ENCODE assay signal across 9 cellular contexts in genomic region chr16:31476305-31477219, GRCh38. TPM values are rescaled to one million over a fixed set of nuclear protein-coding genes. Genes with fewer than 3 reads are reported as not detected.
DNase-seq lines count a peak whose midpoint lies in the region; ATAC-seq and TF ChIP-seq lines count a peak whose summit lies in the region.
"Had no signal": no experiment of that assay in that cellular context is flagged by ENCODE, and none has a peak within 500 bp of the region (broad histone marks: within the 10 kb centered on the region; RNA-seq: fewer than 3 reads in every experiment).

No MANE protein-coding gene starts in this region.

- POLR2A ChIA-PET in WTC11 (lab: Charles Lee), result interaction anchor here (0.5 to 2.1 kb wide), 7 partner anchors 10 to 422 kb away, joined by 4 to 10 read pairs (median 5); partner anchors contain the start of gene ARMC5
- POLR2A ChIA-PET in HEK293T (lab: Yijun Ruan, JAX), result no interaction called here

- no peaks in the 10 kb centered on the region for H3K36me3 Mint-ChIP-seq in WTC11
- peaks cover 5% of the 10 kb centered on the region for H3K36me3 Mint-ChIP-seq in central memory CD8-positive, alpha-beta T cell (ENCODE audit: insufficient read depth)

- 0 out of 2 replicates have a peak, but pooled peaks cover 5% of the 10 kb centered on the region for H3K9me3 Mint-ChIP-seq in WTC11
- no peaks in the 10 kb centered on the region for H3K9me3 Mint-ChIP-seq in central memory CD8-positive, alpha-beta T cell

- DNase-seq in WTC11 (ENCODE audit: low spot score) (peak; percentile 86), mucosa of gallbladder (ENCODE audit: low spot score) (peak; percentile 72), foreskin melanocyte (no peak), HEK293T (ENCODE audit: extremely low spot score) (no peak)
- peak; percentile 51 to 52 for DNase-seq in central memory CD8-positive, alpha-beta T cell (ENCODE audit: low spot score in 2 of 2)
- DNase-seq in stimulated activated CD8-positive, alpha-beta memory T cell treated with anti-CD3 and anti-CD28 coated beads, Interleukin-7, amount 100 ng/mL, for 4 hours (ENCODE audit: low read depth in 2 of 2), result peak; percentile 80 to 84

- ATAC-seq in GM18505 (IDR thresholded peaks at IDR 0.05; ENCODE audit: unreplicated experiment) (peak; percentile 62), HG03175 (IDR thresholded peaks at IDR 0.05; ENCODE audit: unreplicated experiment) (peak; percentile 37), WTC11 (peak; percentile 61)
- ATAC-seq in central memory CD8-positive, alpha-beta T cell (replicated peaks; ENCODE audit: extremely low read depth, poor library complexity, severe bottlenecking), result peak; percentile 79

- TF ChIP-seq POLR2A in GM18505 (IDR thresholded peaks at IDR 0.05; ENCODE audit: borderline replicate concordance, extremely low read depth, insufficient read depth, insufficient read length), result no peak

- H3K27me3 Mint-ChIP-seq in WTC11 (ENCODE audit: low read depth), result peaks cover 88% of the 10 kb centered on the region
- peaks cover 16% of the 10 kb centered on the region for H3K27me3 Mint-ChIP-seq in central memory CD8-positive, alpha-beta T cell

- no peak for TF ChIP-seq CTCF in WTC11 (IDR thresholded peaks at IDR 0.05)

- H3K27ac Mint-ChIP-seq in WTC11, result no peak overlapping the region
- H3K27ac Mint-ChIP-seq in central memory CD8-positive, alpha-beta T cell (ENCODE audit: low read depth), result no peak overlapping the region

- H3K4me3 Mint-ChIP-seq in WTC11, result peak overlapping the region; percentile 81
- H3K4me3 Mint-ChIP-seq in central memory CD8-positive, alpha-beta T cell, result peak overlapping the region; percentile 82

- CTCF ChIA-PET in WTC11 (lab: Charles Lee) (interaction anchor here (0.8 to 13.1 kb wide), 12 partner anchors 11 to 434 kb away, joined by 3 to 221 read pairs (median 6); partner anchors contain the start of genes ARMC5, RUSF1 and ZNF267), HEK293T (lab: Yijun Ruan, JAX) (no interaction called here)

- peaks cover 9% of the 10 kb centered on the region for H3K4me1 Mint-ChIP-seq in WTC11
- peaks cover 25% of the 10 kb centered on the region for H3K4me1 Mint-ChIP-seq in central memory CD8-positive, alpha-beta T cell

TF ChIP-seq in WTC11, 78 proteins besides CTCF, POLR2A, EP300 and RAD21 (continues in another document):
- TF ChIP-seq ERG (CRISPR knock-in tag; IDR thresholded peaks at IDR 0.05) (no peak), ZNF512 (CRISPR knock-in tag; IDR thresholded peaks at IDR 0.05; ENCODE audit: borderline replicate concordance) (no peak), ZNF416 (CRISPR knock-in tag; IDR thresholded peaks at IDR 0.05) (no peak), ZBTB21 (CRISPR knock-in tag; IDR thresholded peaks at IDR 0.05; ENCODE audit: borderline replicate concordance) (no peak)

TF ChIP-seq in HEK293T, 16 proteins besides CTCF, POLR2A, EP300 and RAD21:
- no peak for TF ChIP-seq FOXA1 (IDR thresholded peaks at IDR 0.05)
- no peak for TF ChIP-seq NFRKB (IDR thresholded peaks at IDR 0.05)

RNA-seq across cellular contexts. Expression of gene TGFB1I1, which starts 4.6 kb away (rescaled TPM):
- 4.3 to 5.3 TPM (median 4.6 TPM) in 3 replicates for total RNA-seq in WTC11 (2021)
- 85.5 TPM for total RNA-seq in mucosa of gallbladder

RNA-seq across cellular contexts. Expression of gene SLC5A2, which starts 6.4 kb away (rescaled TPM):
- total RNA-seq in WTC11 (2021) (0.83 to 1.7 TPM (median 1.1 TPM) in 3 replicates), mucosa of gallbladder (3.7 TPM)
- total RNA-seq: subcutaneous adipose tissue had no signal

RNA-seq across cellular contexts. Expression of gene ARMC5, which starts 17.3 kb away (rescaled TPM):
- total RNA-seq in WTC11 (2021), result 11.3 to 13.2 TPM (median 13.0 TPM) in 3 replicates
- total RNA-seq in mucosa of gallbladder, result 14.6 TPM

RNA-seq across cellular contexts. Expression of gene RUSF1, which starts 31.6 kb away (rescaled TPM):
- 35.9 to 41.8 TPM (median 39.4 TPM) in 3 replicates for total RNA-seq in WTC11 (2021)
- total RNA-seq in mucosa of gallbladder, result 82.6 TPM

RNA-seq across cellular contexts. Expression of gene ZNF843, which starts 34.0 kb away (rescaled TPM):
- total RNA-seq in WTC11 (2021) (0.48 to 0.71 TPM (median 0.50 TPM) in 3 replicates), mucosa of gallbladder (1.2 TPM)

Comparison
In these comparisons a context has a peak if more than half of its experiments do, and no peak if none do; other contexts are left out.
1. DNase-seq: peak in WTC11 (single experiment), central memory CD8-positive, alpha-beta T cell (2 of 2), mucosa of gallbladder (single experiment) and stimulated activated CD8-positive, alpha-beta memory T cell treated with anti-CD3 and anti-CD28 coated beads, Interleukin-7, amount 100 ng/mL, for 4 hours (2 of 2); none in foreskin melanocyte (single experiment) and HEK293T (single experiment).
2. RNA of gene TGFB1I1, which starts 4.6 kb away (total RNA-seq): 85.5 TPM in mucosa of gallbladder (single experiment); 4.3 to 5.3 TPM in WTC11; every median in the first group is over 10 times any median in the second.
3. Peak in every context shown above with its lines, with median percentiles within 50 percentile points of each other: ATAC-seq.